ENCODE assay signal across 1 cellular context in the genomic region with DNA sequence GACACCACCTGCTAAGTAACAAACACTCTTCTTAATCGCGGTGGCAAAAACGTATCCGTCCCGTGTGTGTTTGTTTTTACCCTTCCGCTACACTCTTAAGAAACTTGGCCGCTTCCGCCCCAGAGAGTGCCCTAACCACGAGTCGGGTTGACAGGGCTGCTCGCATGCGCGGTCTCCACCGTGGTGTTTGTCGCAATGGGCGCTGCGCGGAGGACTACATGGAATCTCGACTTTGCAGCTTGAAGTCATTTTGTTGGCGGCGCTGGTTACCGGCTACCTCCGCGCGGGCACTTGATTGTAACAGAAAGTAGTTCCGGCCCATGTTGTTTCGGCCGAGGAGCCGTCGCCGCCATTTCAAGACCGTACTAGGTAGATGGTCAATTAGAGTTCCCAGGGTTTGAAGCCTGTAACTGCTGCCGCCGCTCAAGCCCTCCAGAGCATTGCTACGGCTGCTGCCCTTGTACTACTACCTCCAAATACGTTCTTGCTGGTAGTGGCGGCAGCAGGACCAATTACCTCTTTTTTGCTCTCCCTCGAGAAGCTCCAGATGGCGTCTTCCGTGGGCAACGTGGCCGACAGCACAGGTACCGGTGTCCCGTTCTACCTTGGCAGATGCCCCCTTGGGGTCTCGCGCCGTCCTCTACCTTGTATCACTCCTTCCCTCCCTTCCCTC.
TF ChIP-seq lines count a peak whose summit lies in the region.

Gene OGT (plus strand): TSS at position 352 of the 673 bp plus-strand sequence. CDS start 196 bp downstream, at position 548.

TF ChIP-seq in HepG2, 621 proteins besides CTCF, POLR2A, EP300 and RAD21 (continued from another document and continues in another):
- TF ChIP-seq, protein P1, sequence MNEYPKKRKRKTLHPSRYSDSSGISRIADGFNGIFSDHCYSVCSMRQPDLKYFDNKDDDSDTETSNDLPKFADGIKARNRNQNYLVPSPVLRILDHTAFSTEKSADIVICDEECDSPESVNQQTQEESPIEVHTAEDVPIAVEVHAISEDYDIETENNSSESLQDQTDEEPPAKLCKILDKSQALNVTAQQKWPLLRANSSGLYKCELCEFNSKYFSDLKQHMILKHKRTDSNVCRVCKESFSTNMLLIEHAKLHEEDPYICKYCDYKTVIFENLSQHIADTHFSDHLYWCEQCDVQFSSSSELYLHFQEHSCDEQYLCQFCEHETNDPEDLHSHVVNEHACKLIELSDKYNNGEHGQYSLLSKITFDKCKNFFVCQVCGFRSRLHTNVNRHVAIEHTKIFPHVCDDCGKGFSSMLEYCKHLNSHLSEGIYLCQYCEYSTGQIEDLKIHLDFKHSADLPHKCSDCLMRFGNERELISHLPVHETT (CRISPR knock-in tag; conservative IDR thresholded peaks at IDR 0.05) = 0 out of 2 replicates have a peak, but pooled peaks have one; percentile 48
- TF ChIP-seq ZNF3 (CRISPR knock-in tag; IDR thresholded peaks at IDR 0.05) (no peak), ZNF678 (CRISPR knock-in tag; IDR thresholded peaks at IDR 0.05) (no peak), ZNF572 (CRISPR knock-in tag; IDR thresholded peaks at IDR 0.05) (no peak), ZNF839 (CRISPR knock-in tag; IDR thresholded peaks at IDR 0.05; ENCODE audit: borderline replicate concordance) (no peak), ZSCAN20 (CRISPR knock-in tag; IDR thresholded peaks at IDR 0.05; ENCODE audit: borderline replicate concordance) (0 out of 2 replicates have a peak, but pooled peaks have one; percentile 46), ZNF614 (CRISPR knock-in tag; IDR thresholded peaks at IDR 0.05; ENCODE audit: borderline replicate concordance) (peak; percentile 77; the same call in 1 of the 2 replicates), ZNF24 (IDR thresholded peaks at IDR 0.05) (no peak), ZNF83 (CRISPR knock-in tag; IDR thresholded peaks at IDR 0.05; ENCODE audit: borderline replicate concordance) (no peak), MTA1 (CRISPR knock-in tag; IDR thresholded peaks at IDR 0.05; ENCODE audit: borderline replicate concordance) (peak; percentile 71; the same call in 1 of the 2 replicates), ELF4 (CRISPR knock-in tag; IDR thresholded peaks at IDR 0.05; ENCODE audit: borderline replicate concordance) (peak; percentile 48; the same call in 1 of the 2 replicates), SKI (IDR thresholded peaks at IDR 0.05; ENCODE audit: partially characterized antibody) (peak; percentile 35), ZNF484 (CRISPR knock-in tag; IDR thresholded peaks at IDR 0.05; ENCODE audit: borderline replicate concordance, low read depth) (no peak), NRL (CRISPR knock-in tag; IDR thresholded peaks at IDR 0.05; ENCODE audit: borderline replicate concordance) (peak; percentile 28; the same call in 1 of the 2 replicates), ZNF138 (CRISPR knock-in tag; IDR thresholded peaks at IDR 0.05; ENCODE audit: low read depth) (no peak), SPEN (CRISPR knock-in tag; IDR thresholded peaks at IDR 0.05; ENCODE audit: low read depth) (peak; percentile 28; the same call in 1 of the 2 replicates), HNF4A (CRISPR knock-in tag; IDR thresholded peaks at IDR 0.05) (peak; percentile 7; the same call in 1 of the 2 replicates), FLYWCH1 (CRISPR knock-in tag; IDR thresholded peaks at IDR 0.05) (no peak), ZEB1 (IDR thresholded peaks at IDR 0.05; ENCODE audit: insufficient replicate concordance, low read depth) (peak; percentile 53), ZNF33B (CRISPR knock-in tag; IDR thresholded peaks at IDR 0.05) (no peak), NR1H2 (CRISPR knock-in tag; IDR thresholded peaks at IDR 0.05; ENCODE audit: borderline replicate concordance, low read depth) (no peak), YY1 (IDR thresholded peaks at IDR 0.05; ENCODE audit: insufficient read depth, insufficient replicate concordance, low read depth, low read length) (peak; percentile 91), ZNF430 (CRISPR knock-in tag; IDR thresholded peaks at IDR 0.05) (peak; percentile 66; the same call in 1 of the 2 replicates), ZNF263 (CRISPR knock-in tag; IDR thresholded peaks at IDR 0.05) (no peak), DNMT3B (CRISPR knock-in tag; conservative IDR thresholded peaks at IDR 0.05) (no peak), TOPORS (CRISPR knock-in tag; IDR thresholded peaks at IDR 0.05) (no peak), ZFP41 (CRISPR knock-in tag; IDR thresholded peaks at IDR 0.05; ENCODE audit: borderline replicate concordance) (no peak), ZNF598 (CRISPR knock-in tag; IDR thresholded peaks at IDR 0.05; ENCODE audit: borderline replicate concordance) (no peak), ZNF20 (CRISPR knock-in tag; IDR thresholded peaks at IDR 0.05) (no peak), RNF2 (conservative IDR thresholded peaks at IDR 0.05; ENCODE audit: low read depth) (no peak), AKAP8 (CRISPR knock-in tag; IDR thresholded peaks at IDR 0.05) (no peak), RFX1 (IDR thresholded peaks at IDR 0.05) (no peak), FOSL1 (CRISPR knock-in tag; IDR thresholded peaks at IDR 0.05; ENCODE audit: borderline replicate concordance) (no peak), GATAD1 (CRISPR knock-in tag; IDR thresholded peaks at IDR 0.05) (peak; percentile 60; the same call in 1 of the 2 replicates), ZNF446 (CRISPR knock-in tag; IDR thresholded peaks at IDR 0.05) (no peak), ZFP36L2 (CRISPR knock-in tag; IDR thresholded peaks at IDR 0.05) (no peak), ZBTB46 (CRISPR knock-in tag; IDR thresholded peaks at IDR 0.05; ENCODE audit: borderline replicate concordance) (no peak), ZNF850 (CRISPR knock-in tag; conservative IDR thresholded peaks at IDR 0.05) (no peak), BORCS8-MEF2B (CRISPR knock-in tag; IDR thresholded peaks at IDR 0.05) (peak; percentile 69), SCMH1 (CRISPR knock-in tag; IDR thresholded peaks at IDR 0.05; ENCODE audit: borderline replicate concordance) (no peak), CBFB (CRISPR knock-in tag; IDR thresholded peaks at IDR 0.05) (no peak)
- TF ChIP-seq, protein P2, sequence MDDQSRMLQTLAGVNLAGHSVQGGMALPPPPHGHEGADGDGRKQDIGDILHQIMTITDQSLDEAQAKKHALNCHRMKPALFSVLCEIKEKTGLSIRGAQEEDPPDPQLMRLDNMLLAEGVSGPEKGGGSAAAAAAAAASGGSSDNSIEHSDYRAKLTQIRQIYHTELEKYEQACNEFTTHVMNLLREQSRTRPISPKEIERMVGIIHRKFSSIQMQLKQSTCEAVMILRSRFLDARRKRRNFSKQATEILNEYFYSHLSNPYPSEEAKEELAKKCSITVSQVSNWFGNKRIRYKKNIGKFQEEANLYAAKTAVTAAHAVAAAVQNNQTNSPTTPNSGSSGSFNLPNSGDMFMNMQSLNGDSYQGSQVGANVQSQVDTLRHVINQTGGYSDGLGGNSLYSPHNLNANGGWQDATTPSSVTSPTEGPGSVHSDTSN (CRISPR knock-in tag; IDR thresholded peaks at IDR 0.05; ENCODE audit: borderline replicate concordance) = no peak
- TF ChIP-seq, protein P3, sequence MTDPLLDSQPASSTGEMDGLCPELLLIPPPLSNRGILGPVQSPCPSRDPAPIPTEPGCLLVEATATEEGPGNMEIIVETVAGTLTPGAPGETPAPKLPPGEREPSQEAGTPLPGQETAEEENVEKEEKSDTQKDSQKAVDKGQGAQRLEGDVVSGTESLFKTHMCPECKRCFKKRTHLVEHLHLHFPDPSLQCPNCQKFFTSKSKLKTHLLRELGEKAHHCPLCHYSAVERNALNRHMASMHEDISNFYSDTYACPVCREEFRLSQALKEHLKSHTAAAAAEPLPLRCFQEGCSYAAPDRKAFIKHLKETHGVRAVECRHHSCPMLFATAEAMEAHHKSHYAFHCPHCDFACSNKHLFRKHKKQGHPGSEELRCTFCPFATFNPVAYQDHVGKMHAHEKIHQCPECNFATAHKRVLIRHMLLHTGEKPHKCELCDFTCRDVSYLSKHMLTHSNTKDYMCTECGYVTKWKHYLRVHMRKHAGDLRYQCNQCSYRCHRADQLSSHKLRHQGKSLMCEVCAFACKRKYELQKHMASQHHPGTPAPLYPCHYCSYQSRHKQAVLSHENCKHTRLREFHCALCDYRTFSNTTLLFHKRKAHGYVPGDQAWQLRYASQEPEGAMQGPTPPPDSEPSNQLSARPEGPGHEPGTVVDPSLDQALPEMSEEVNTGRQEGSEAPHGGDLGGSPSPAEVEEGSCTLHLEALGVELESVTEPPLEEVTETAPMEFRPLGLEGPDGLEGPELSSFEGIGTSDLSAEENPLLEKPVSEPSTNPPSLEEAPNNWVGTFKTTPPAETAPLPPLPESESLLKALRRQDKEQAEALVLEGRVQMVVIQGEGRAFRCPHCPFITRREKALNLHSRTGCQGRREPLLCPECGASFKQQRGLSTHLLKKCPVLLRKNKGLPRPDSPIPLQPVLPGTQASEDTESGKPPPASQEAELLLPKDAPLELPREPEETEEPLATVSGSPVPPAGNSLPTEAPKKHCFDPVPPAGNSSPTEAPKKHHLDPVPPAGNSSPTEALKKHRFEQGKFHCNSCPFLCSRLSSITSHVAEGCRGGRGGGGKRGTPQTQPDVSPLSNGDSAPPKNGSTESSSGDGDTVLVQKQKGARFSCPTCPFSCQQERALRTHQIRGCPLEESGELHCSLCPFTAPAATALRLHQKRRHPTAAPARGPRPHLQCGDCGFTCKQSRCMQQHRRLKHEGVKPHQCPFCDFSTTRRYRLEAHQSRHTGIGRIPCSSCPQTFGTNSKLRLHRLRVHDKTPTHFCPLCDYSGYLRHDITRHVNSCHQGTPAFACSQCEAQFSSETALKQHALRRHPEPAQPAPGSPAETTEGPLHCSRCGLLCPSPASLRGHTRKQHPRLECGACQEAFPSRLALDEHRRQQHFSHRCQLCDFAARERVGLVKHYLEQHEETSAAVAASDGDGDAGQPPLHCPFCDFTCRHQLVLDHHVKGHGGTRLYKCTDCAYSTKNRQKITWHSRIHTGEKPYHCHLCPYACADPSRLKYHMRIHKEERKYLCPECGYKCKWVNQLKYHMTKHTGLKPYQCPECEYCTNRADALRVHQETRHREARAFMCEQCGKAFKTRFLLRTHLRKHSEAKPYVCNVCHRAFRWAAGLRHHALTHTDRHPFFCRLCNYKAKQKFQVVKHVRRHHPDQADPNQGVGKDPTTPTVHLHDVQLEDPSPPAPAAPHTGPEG (CRISPR knock-in tag; IDR thresholded peaks at IDR 0.05) = 0 out of 2 replicates have a peak, but pooled peaks have one; percentile 49
- TF ChIP-seq, protein P4, sequence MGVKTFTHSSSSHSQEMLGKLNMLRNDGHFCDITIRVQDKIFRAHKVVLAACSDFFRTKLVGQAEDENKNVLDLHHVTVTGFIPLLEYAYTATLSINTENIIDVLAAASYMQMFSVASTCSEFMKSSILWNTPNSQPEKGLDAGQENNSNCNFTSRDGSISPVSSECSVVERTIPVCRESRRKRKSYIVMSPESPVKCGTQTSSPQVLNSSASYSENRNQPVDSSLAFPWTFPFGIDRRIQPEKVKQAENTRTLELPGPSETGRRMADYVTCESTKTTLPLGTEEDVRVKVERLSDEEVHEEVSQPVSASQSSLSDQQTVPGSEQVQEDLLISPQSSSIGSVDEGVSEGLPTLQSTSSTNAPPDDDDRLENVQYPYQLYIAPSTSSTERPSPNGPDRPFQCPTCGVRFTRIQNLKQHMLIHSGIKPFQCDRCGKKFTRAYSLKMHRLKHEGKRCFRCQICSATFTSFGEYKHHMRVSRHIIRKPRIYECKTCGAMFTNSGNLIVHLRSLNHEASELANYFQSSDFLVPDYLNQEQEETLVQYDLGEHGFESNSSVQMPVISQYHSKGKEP (CRISPR knock-in tag; IDR thresholded peaks at IDR 0.05) = no peak
- TF ChIP-seq, protein P5, sequence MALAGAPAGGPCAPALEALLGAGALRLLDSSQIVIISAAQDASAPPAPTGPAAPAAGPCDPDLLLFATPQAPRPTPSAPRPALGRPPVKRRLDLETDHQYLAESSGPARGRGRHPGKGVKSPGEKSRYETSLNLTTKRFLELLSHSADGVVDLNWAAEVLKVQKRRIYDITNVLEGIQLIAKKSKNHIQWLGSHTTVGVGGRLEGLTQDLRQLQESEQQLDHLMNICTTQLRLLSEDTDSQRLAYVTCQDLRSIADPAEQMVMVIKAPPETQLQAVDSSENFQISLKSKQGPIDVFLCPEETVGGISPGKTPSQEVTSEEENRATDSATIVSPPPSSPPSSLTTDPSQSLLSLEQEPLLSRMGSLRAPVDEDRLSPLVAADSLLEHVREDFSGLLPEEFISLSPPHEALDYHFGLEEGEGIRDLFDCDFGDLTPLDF (CRISPR knock-in tag; IDR thresholded peaks at IDR 0.05) = 0 out of 2 replicates have a peak, but pooled peaks have one; percentile 46
- TF ChIP-seq, protein P6, sequence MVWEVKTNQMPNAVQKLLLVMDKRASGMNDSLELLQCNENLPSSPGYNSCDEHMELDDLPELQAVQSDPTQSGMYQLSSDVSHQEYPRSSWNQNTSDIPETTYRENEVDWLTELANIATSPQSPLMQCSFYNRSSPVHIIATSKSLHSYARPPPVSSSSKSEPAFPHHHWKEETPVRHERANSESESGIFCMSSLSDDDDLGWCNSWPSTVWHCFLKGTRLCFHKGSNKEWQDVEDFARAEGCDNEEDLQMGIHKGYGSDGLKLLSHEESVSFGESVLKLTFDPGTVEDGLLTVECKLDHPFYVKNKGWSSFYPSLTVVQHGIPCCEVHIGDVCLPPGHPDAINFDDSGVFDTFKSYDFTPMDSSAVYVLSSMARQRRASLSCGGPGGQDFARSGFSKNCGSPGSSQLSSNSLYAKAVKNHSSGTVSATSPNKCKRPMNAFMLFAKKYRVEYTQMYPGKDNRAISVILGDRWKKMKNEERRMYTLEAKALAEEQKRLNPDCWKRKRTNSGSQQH (CRISPR knock-in tag; IDR thresholded peaks at IDR 0.05; ENCODE audit: low read depth) = peak; percentile 83; the same call in 1 of the 2 replicates
- TF ChIP-seq, protein P7, sequence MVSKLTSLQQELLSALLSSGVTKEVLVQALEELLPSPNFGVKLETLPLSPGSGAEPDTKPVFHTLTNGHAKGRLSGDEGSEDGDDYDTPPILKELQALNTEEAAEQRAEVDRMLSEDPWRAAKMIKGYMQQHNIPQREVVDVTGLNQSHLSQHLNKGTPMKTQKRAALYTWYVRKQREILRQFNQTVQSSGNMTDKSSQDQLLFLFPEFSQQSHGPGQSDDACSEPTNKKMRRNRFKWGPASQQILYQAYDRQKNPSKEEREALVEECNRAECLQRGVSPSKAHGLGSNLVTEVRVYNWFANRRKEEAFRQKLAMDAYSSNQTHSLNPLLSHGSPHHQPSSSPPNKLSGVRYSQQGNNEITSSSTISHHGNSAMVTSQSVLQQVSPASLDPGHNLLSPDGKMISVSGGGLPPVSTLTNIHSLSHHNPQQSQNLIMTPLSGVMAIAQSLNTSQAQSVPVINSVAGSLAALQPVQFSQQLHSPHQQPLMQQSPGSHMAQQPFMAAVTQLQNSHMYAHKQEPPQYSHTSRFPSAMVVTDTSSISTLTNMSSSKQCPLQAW (CRISPR knock-in tag; IDR thresholded peaks at IDR 0.05) = peak; percentile 53; the same call in 1 of the 2 replicates
- TF ChIP-seq, protein P8, sequence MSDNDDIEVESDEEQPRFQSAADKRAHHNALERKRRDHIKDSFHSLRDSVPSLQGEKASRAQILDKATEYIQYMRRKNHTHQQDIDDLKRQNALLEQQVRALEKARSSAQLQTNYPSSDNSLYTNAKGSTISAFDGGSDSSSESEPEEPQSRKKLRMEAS (IDR thresholded peaks at IDR 0.05) = peak; percentile 90
